Comparison of ENCODE assay signal across 10 cellular contexts in the genomic region with DNA sequence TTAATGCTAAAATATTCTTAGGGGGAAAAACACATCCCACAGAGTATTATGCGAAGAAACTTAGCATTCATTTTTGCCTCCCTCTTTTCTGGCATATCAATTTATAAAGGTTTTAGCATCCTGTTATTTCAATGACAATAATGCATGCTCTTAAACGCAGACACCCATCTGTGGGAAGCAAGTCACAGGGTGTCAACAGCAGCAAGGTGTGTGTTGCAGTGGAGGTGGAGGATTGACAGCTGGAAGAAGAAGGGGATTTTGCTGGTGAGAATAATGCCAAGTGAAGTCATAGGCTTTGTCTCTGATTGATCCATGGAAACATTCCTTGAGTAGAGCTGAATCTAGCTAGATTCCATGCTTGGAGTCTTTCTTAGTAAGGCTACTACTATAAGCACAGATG.
"Had no signal": no experiment of that assay in that cellular context is flagged by ENCODE, and none has a peak within 500 bp of the region (broad histone marks: within the 10 kb centered on the region; RNA-seq: fewer than 3 reads in every experiment).

No MANE protein-coding gene starts in this region.

- H3K4me1 ChIP-seq: HAP-1 had no signal

- H3K4me3 Mint-ChIP-seq: HFFc6, IgD-negative memory B cell had no signal

- ATAC-seq: HCT116, HepG2 had no signal

- H3K36me3 Mint-ChIP-seq: IgD-negative memory B cell had no signal

- H3K4me1 Mint-ChIP-seq: IgD-negative memory B cell had no signal

- H3K27ac ChIP-seq: GM23248, HL-60 had no signal

- H3K9ac ChIP-seq: GM23248 had no signal

- DNase-seq: GM23248, GOT3, H7, HFFc6, KBM-7 had no signal

- H3K9me3 ChIP-seq: HAP-1 had no signal

- H3K36me3 ChIP-seq: HAP-1 had no signal

- H2AFZ ChIP-seq: GM23248 had no signal

- H3K4me3 ChIP-seq: GM23248, HAP-1 had no signal

- H3K27ac Mint-ChIP-seq: HFFc6 had no signal
